In genomic region chr22:46390652-46391301, GRCh38 we compare ENCODE assay signal across 1 cellular context.
TF ChIP-seq lines count a peak whose summit lies in the region.

No MANE protein-coding gene starts in this region.

TF ChIP-seq in HepG2, 621 proteins besides CTCF, POLR2A, EP300 and RAD21 (continued from another document and continues in another):
- TF ChIP-seq HMGXB3 (CRISPR knock-in tag; IDR thresholded peaks at IDR 0.05; ENCODE audit: borderline replicate concordance) (0 out of 2 replicates have a peak, but pooled peaks have one; percentile 21), HOXD1 (CRISPR knock-in tag; IDR thresholded peaks at IDR 0.05) (no peak), YEATS2 (CRISPR knock-in tag; IDR thresholded peaks at IDR 0.05; ENCODE audit: borderline replicate concordance) (no peak), ZNF20 (CRISPR knock-in tag; IDR thresholded peaks at IDR 0.05) (no peak), KDM3A (CRISPR knock-in tag; IDR thresholded peaks at IDR 0.05; ENCODE audit: low read depth) (peak; percentile 36; the same call in 1 of the 2 replicates), ZNF652 (CRISPR knock-in tag; IDR thresholded peaks at IDR 0.05; ENCODE audit: borderline replicate concordance, low read depth) (no peak), FOXM1 (CRISPR knock-in tag; IDR thresholded peaks at IDR 0.05) (no peak), ZNF543 (CRISPR knock-in tag; IDR thresholded peaks at IDR 0.05) (0 out of 2 replicates have a peak, but pooled peaks have one; percentile 45), HMGXB4 (CRISPR knock-in tag; IDR thresholded peaks at IDR 0.05; ENCODE audit: borderline replicate concordance in 1 of 2, low read depth in 1 of 2) (peak; percentile 68 to 84), POLR2AphosphoS2 (IDR thresholded peaks at IDR 0.05; ENCODE audit: low read depth, low read length) (no peak), BATF2 (CRISPR knock-in tag; IDR thresholded peaks at IDR 0.05) (no peak), PLRG1 (conservative IDR thresholded peaks at IDR 0.05) (no peak), ZNF672 (CRISPR knock-in tag; IDR thresholded peaks at IDR 0.05) (no peak), GABPB1 (CRISPR knock-in tag; IDR thresholded peaks at IDR 0.05) (peak; percentile 49; the same call in 1 of the 2 replicates), ZMAT3 (CRISPR knock-in tag; conservative IDR thresholded peaks at IDR 0.05) (no peak), ZNF839 (CRISPR knock-in tag; IDR thresholded peaks at IDR 0.05; ENCODE audit: borderline replicate concordance) (no peak), ZNF333 (CRISPR knock-in tag; IDR thresholded peaks at IDR 0.05; ENCODE audit: borderline replicate concordance) (0 out of 2 replicates have a peak, but pooled peaks have one; percentile 43), SIX4 (CRISPR knock-in tag; IDR thresholded peaks at IDR 0.05) (no peak), JARID2 (CRISPR knock-in tag; IDR thresholded peaks at IDR 0.05; ENCODE audit: insufficient replicate concordance) (no peak), GZF1 (CRISPR knock-in tag; IDR thresholded peaks at IDR 0.05) (0 out of 2 replicates have a peak, but pooled peaks have one; percentile 32), ZMAT5 (CRISPR knock-in tag; IDR thresholded peaks at IDR 0.05; ENCODE audit: borderline replicate concordance, low read depth) (no peak), ESRRA (CRISPR knock-in tag; IDR thresholded peaks at IDR 0.05; ENCODE audit: low read depth) (peak; percentile 64; the same call in 1 of the 2 replicates), PHB2 (IDR thresholded peaks at IDR 0.05; ENCODE audit: partially characterized antibody) (no peak), MEF2D (CRISPR knock-in tag; IDR thresholded peaks at IDR 0.05) (no peak; the same call in 1 of the 2 replicates), ZNF788 (CRISPR knock-in tag; IDR thresholded peaks at IDR 0.05; ENCODE audit: borderline replicate concordance) (0 out of 2 replicates have a peak, but pooled peaks have one; percentile 71), ARNT (IDR thresholded peaks at IDR 0.05) (no peak), MNT (IDR thresholded peaks at IDR 0.05) (peak; percentile 29; the same call in 1 of the 2 replicates), AGO2 (optimal IDR thresholded peaks at IDR 0.05; ENCODE audit: low read depth, low read length) (no peak), TFDP1 (CRISPR knock-in tag; IDR thresholded peaks at IDR 0.05; ENCODE audit: borderline replicate concordance) (no peak; the same call in 1 of the 2 replicates), ZNF382 (CRISPR knock-in tag; IDR thresholded peaks at IDR 0.05; ENCODE audit: borderline replicate concordance) (no peak), NKX3-1 (CRISPR knock-in tag; IDR thresholded peaks at IDR 0.05) (no peak), NFKBIZ (CRISPR knock-in tag; IDR thresholded peaks at IDR 0.05) (0 out of 2 replicates have a peak, but pooled peaks have one; percentile 46), ERF (CRISPR knock-in tag; IDR thresholded peaks at IDR 0.05) (peak; percentile 28; the same call in 1 of the 2 replicates), HINFP (CRISPR knock-in tag; IDR thresholded peaks at IDR 0.05; ENCODE audit: low read depth) (0 out of 2 replicates have a peak, but pooled peaks have one; percentile 50), CBX5 (CRISPR knock-in tag; IDR thresholded peaks at IDR 0.05; ENCODE audit: borderline replicate concordance) (no peak)
- TF ChIP-seq, protein P1, sequence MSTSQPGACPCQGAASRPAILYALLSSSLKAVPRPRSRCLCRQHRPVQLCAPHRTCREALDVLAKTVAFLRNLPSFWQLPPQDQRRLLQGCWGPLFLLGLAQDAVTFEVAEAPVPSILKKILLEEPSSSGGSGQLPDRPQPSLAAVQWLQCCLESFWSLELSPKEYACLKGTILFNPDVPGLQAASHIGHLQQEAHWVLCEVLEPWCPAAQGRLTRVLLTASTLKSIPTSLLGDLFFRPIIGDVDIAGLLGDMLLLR (CRISPR knock-in tag; IDR thresholded peaks at IDR 0.05): no peak
- TF ChIP-seq, protein P2, sequence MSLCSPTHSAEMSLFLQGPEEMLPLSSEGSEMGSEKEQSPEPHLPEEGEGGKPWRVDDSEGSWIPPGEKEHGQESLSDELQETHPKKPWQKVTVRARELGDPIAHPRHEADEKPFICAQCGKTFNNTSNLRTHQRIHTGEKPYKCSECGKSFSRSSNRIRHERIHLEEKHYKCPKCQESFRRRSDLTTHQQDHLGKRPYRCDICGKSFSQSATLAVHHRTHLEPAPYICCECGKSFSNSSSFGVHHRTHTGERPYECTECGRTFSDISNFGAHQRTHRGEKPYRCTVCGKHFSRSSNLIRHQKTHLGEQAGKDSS (CRISPR knock-in tag; IDR thresholded peaks at IDR 0.05; ENCODE audit: borderline replicate concordance, low read depth): no peak
- TF ChIP-seq, protein P3, sequence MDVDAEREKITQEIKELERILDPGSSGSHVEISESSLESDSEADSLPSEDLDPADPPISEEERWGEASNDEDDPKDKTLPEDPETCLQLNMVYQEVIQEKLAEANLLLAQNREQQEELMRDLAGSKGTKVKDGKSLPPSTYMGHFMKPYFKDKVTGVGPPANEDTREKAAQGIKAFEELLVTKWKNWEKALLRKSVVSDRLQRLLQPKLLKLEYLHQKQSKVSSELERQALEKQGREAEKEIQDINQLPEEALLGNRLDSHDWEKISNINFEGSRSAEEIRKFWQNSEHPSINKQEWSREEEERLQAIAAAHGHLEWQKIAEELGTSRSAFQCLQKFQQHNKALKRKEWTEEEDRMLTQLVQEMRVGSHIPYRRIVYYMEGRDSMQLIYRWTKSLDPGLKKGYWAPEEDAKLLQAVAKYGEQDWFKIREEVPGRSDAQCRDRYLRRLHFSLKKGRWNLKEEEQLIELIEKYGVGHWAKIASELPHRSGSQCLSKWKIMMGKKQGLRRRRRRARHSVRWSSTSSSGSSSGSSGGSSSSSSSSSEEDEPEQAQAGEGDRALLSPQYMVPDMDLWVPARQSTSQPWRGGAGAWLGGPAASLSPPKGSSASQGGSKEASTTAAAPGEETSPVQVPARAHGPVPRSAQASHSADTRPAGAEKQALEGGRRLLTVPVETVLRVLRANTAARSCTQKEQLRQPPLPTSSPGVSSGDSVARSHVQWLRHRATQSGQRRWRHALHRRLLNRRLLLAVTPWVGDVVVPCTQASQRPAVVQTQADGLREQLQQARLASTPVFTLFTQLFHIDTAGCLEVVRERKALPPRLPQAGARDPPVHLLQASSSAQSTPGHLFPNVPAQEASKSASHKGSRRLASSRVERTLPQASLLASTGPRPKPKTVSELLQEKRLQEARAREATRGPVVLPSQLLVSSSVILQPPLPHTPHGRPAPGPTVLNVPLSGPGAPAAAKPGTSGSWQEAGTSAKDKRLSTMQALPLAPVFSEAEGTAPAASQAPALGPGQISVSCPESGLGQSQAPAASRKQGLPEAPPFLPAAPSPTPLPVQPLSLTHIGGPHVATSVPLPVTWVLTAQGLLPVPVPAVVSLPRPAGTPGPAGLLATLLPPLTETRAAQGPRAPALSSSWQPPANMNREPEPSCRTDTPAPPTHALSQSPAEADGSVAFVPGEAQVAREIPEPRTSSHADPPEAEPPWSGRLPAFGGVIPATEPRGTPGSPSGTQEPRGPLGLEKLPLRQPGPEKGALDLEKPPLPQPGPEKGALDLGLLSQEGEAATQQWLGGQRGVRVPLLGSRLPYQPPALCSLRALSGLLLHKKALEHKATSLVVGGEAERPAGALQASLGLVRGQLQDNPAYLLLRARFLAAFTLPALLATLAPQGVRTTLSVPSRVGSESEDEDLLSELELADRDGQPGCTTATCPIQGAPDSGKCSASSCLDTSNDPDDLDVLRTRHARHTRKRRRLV (CRISPR knock-in tag; IDR thresholded peaks at IDR 0.05): no peak
- TF ChIP-seq, protein P4, sequence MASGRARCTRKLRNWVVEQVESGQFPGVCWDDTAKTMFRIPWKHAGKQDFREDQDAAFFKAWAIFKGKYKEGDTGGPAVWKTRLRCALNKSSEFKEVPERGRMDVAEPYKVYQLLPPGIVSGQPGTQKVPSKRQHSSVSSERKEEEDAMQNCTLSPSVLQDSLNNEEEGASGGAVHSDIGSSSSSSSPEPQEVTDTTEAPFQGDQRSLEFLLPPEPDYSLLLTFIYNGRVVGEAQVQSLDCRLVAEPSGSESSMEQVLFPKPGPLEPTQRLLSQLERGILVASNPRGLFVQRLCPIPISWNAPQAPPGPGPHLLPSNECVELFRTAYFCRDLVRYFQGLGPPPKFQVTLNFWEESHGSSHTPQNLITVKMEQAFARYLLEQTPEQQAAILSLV (CRISPR knock-in tag; IDR thresholded peaks at IDR 0.05; ENCODE audit: borderline replicate concordance): peak; percentile 39; the same call in 1 of the 2 replicates
- TF ChIP-seq, protein P5, sequence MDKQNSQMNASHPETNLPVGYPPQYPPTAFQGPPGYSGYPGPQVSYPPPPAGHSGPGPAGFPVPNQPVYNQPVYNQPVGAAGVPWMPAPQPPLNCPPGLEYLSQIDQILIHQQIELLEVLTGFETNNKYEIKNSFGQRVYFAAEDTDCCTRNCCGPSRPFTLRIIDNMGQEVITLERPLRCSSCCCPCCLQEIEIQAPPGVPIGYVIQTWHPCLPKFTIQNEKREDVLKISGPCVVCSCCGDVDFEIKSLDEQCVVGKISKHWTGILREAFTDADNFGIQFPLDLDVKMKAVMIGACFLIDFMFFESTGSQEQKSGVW (CRISPR knock-in tag; IDR thresholded peaks at IDR 0.05; ENCODE audit: borderline replicate concordance): no peak
